Comparison of ENCODE assay signal across 16 cellular contexts in the genomic region with DNA sequence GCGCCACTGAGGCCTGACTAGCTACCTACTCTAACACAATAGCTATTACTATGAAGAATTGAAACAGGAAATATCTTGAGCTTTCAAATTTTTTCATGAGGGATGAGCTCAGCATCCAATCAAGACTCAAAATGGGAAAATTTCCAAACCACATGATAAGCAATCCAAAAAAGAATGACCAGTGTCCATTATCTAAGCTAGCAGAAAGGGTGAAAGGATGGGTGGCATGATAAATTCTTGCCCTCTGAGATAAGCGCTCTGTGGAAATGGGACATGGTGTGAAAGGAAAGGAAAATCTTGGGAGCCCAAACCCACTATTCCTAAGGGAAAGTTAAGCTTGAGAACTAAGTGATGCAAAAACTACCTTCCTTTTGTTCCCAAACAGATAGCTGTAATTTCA.
"Had no signal": no experiment of that assay in that cellular context is flagged by ENCODE, and none has a peak within 500 bp of the region (broad histone marks: within the 10 kb centered on the region; RNA-seq: fewer than 3 reads in every experiment).

No MANE protein-coding gene starts in this region.

- DNase-seq: activated CD4-positive, alpha-beta T cell treated with anti-CD3 and anti-CD28 coated beads for 1 hour; activated CD4-positive, alpha-beta T cell treated with anti-CD3 and anti-CD28 coated beads, Interleukin-2, amount 50 U/mL, for 48 hours; activated gamma-delta T cell; activated T-cell treated with anti-CD3 and anti-CD28 coated beads, Interleukin-2, amount 50 U/mL, for 48 hours; dorsolateral prefrontal cortex; head of caudate nucleus; nephron progenitor cell; sigmoid colon; stimulated activated CD4-positive, alpha-beta T cell treated with anti-CD3 and anti-CD28 coated beads, Interleukin-12 subunit alpha, Interleukin-12 subunit beta, amount 100 ng/mL, for 4 hours; stimulated activated naive CD8-positive, alpha-beta T cell treated with anti-CD3 and anti-CD28 coated beads, Interleukin-15, Interleukin-2, amounts not matched to agents 100 U/mL and 50 U/mL, for 24 hours; upper lobe of left lung had no signal

- H3K36me3 ChIP-seq: sigmoid colon, suprapubic skin, upper lobe of left lung had no signal

- H3K27ac ChIP-seq: dorsolateral prefrontal cortex, sigmoid colon, suprapubic skin, upper lobe of left lung had no signal

- H3K4me1 ChIP-seq: suprapubic skin had no signal

- FAIRE-seq: bronchial epithelial cell, endometrium, islet of Langerhans, TTC549 had no signal

- H3K4me3 ChIP-seq: dorsolateral prefrontal cortex, sigmoid colon, suprapubic skin, upper lobe of left lung had no signal

- H3K9me3 ChIP-seq: sigmoid colon, suprapubic skin, upper lobe of left lung had no signal

- H3K27me3 ChIP-seq: dorsolateral prefrontal cortex, sigmoid colon, suprapubic skin, upper lobe of left lung had no signal
